ENCODE assay signal across 21 cellular contexts in the genomic region with DNA sequence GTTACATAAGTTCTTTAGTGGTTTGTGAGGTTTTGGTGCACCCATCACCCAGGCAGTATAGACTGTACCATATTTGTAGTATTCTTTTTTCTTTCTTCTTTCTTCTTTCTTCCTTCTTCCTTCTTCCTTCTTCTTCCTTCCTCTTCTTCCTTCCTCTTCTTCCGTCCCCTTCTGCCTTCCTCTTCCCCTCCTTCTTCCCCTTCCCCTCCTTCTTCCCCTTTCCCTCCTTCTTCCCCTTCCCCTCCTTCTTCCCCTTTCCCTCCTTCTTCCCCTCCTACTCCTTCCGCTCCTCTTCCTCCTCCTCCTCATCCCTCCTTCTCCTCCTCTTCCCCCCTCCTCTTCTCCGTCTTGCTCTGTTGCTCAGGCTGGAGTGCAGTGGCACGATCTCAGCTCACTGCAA.
"Had no signal": no experiment of that assay in that cellular context is flagged by ENCODE, and none has a peak within 500 bp of the region (broad histone marks: within the 10 kb centered on the region; RNA-seq: fewer than 3 reads in every experiment).

No MANE protein-coding gene starts in this region.

- H3K4me3 ChIP-seq: coronary artery, lower lobe of right lung, smooth muscle cell, stomach, thyroid gland had no signal

- H3K9ac ChIP-seq: parathyroid adenoma had no signal

- ATAC-seq: effector memory CD8-positive, alpha-beta T cell; left ventricle myocardium superior; lower lobe of right lung; natural killer cell; sciatic nerve had no signal

- H3K27me3 ChIP-seq: stomach, thyroid gland had no signal

- DNase-seq: effector memory CD8-positive, alpha-beta T cell; erythroblast; left ventricle myocardium superior; lower lobe of right lung; natural killer cell; stimulated activated CD4-positive, alpha-beta T cell treated with anti-CD3 and anti-CD28 coated beads, Interleukin-12 subunit alpha, Interleukin-12 subunit beta, amount 100 ng/mL, for 4 hours; stimulated activated CD4-positive, alpha-beta T cell treated with anti-CD3 and anti-CD28 coated beads, Interleukin-1b, Interleukin-23, amount 100 ng/mL, for 48 hours; stimulated activated CD4-positive, alpha-beta T cell treated with anti-CD3 and anti-CD28 coated beads, Interleukin-4, amount 100 ng/mL, for 1 hour; stimulated activated CD8-positive, alpha-beta memory T cell treated with anti-CD3 and anti-CD28 coated beads, Interleukin-4, amount 100 ng/mL, for 48 hours; stimulated activated naive CD4-positive, alpha-beta T cell treated with Interleukin-2 at 50 U/mL for 16 hours; stomach; thyroid gland; trophoblast cell had no signal

- H3K27me3 Mint-ChIP-seq: effector memory CD8-positive, alpha-beta T cell; progenitor cell of endocrine pancreas had no signal

- H3K9me3 ChIP-seq: lower lobe of right lung, stomach, thyroid gland had no signal

- H3K4me2 ChIP-seq: smooth muscle cell had no signal

- H3K27ac ChIP-seq: coronary artery, lower lobe of right lung, parathyroid adenoma, stomach, thyroid gland had no signal

- H3K4me3 Mint-ChIP-seq: effector memory CD8-positive, alpha-beta T cell; natural killer cell had no signal

- H3K36me3 Mint-ChIP-seq: natural killer cell had no signal

- H3K36me3 ChIP-seq: lower lobe of right lung, stomach, thyroid gland had no signal

- H3K27ac Mint-ChIP-seq: progenitor cell of endocrine pancreas had no signal

- H2AFZ ChIP-seq: parathyroid adenoma had no signal

- H3K9me3 Mint-ChIP-seq: effector memory CD8-positive, alpha-beta T cell; natural killer cell had no signal

- FAIRE-seq: endometrium, frontal cortex, keratinocyte had no signal
